Comparison of ENCODE assay signal across 19 cellular contexts in the genomic region with DNA sequence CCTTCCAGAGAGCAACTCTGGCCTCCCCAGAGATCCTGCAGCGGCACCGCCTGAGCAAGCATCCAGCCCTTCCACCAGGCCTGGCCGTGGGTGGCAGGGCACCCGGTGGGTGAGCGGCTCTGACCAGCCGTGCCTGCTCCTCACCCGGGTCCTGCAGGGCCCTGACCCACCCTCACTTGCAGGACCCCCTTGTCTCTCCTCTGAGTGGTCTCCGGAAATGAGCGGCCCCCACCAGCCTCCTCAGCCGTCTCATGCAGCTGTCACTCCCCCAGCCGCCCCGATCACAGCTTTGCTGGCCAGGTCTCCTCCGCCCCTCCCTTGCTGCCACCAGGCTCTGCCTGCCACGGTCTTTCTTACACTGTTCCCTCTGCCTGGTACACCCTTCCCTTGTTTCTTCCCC.
"Had no signal": no experiment of that assay in that cellular context is flagged by ENCODE, and none has a peak within 500 bp of the region (broad histone marks: within the 10 kb centered on the region; RNA-seq: fewer than 3 reads in every experiment).

No MANE protein-coding gene starts in this region.

- H3K27ac ChIP-seq: foreskin keratinocyte, neural progenitor cell, parathyroid adenoma, prostate gland, sigmoid colon, skin epidermis, suprapubic skin, thyroid gland, upper lobe of left lung had no signal

- ATAC-seq: foreskin keratinocyte, left colon, natural killer cell had no signal

- H2AFZ ChIP-seq: neural progenitor cell, parathyroid adenoma had no signal

- H3K27me3 ChIP-seq: foreskin keratinocyte, neural progenitor cell, sigmoid colon, thyroid gland, upper lobe of left lung, uterus had no signal

- H3K36me3 ChIP-seq: neural progenitor cell, prostate gland, sigmoid colon, suprapubic skin, thyroid gland, upper lobe of left lung, uterus had no signal

- H3K4me3 ChIP-seq: neural progenitor cell, prostate gland, sigmoid colon, skin epidermis, suprapubic skin, thyroid gland, upper lobe of left lung, uterus had no signal

- H3K79me2 ChIP-seq: parathyroid adenoma had no signal

- H3K4me1 ChIP-seq: foreskin keratinocyte, prostate gland, sigmoid colon had no signal

- H3K4me2 ChIP-seq: neural progenitor cell had no signal

- H3K9me3 ChIP-seq: prostate gland, sigmoid colon, suprapubic skin, thyroid gland, upper lobe of left lung, uterus had no signal

- H3K9ac ChIP-seq: neural progenitor cell, parathyroid adenoma had no signal

- DNase-seq: dermis blood vessel endothelial cell; erythroblast; foreskin keratinocyte; immature natural killer cell; left colon; mammary epithelial cell; natural killer cell; occipital lobe; sigmoid colon; stimulated activated CD4-positive, alpha-beta T cell treated with anti-CD3 and anti-CD28 coated beads, Interleukin-12 subunit alpha, Interleukin-12 subunit beta, amount 100 ng/mL, for 4 hours; stimulated activated naive CD4-positive, alpha-beta T cell; thyroid gland; uterus had no signal
